10 cellular contexts compared by ENCODE assay signal in genomic region chr11:66003291-66003690, GRCh38. TPM values are rescaled to one million over a fixed set of nuclear protein-coding genes. Genes with fewer than 3 reads are reported as not detected.
DNase-seq lines count a peak whose midpoint lies in the region; ATAC-seq, FAIRE-seq and TF ChIP-seq lines count a peak whose summit lies in the region.
"Had no signal": no experiment of that assay in that cellular context is flagged by ENCODE, and none has a peak within 500 bp of the region (broad histone marks: within the 10 kb centered on the region; RNA-seq: fewer than 3 reads in every experiment).

No MANE protein-coding gene starts in this region.

- H3K27me3 Mint-ChIP-seq in activated T-cell treated with anti-CD3 and anti-CD28 coated beads, Interleukin-2, amount 50 U/mL, for 4 hours (ENCODE audit: low read depth): no peaks in the 10 kb centered on the region

- H3K27ac ChIP-seq in HepG2 (ENCODE audit: extremely low read length, insufficient read depth, low read length) (peak overlapping the region; percentile 94), thyroid gland (peak overlapping the region in 2 of 3 donors; percentile 89 to 91)

- TF ChIP-seq POLR2A in HepG2 (IDR thresholded peaks at IDR 0.05; ENCODE audit: insufficient read depth in 1 of 2, low read depth in 2 of 2, low read length in 2 of 2) (no peak), thyroid gland (IDR thresholded peaks at IDR 0.05) (no peak)

- H3K27me3 ChIP-seq in adipocyte (replicated peaks; ENCODE audit: control insufficient read depth, insufficient read depth, low read length): no peaks in the 10 kb centered on the region
- no peaks in the 10 kb centered on the region; a peak in 2 of 5 replicates for H3K27me3 ChIP-seq in HepG2 (ENCODE audit: control insufficient read depth in 1 of 2, insufficient read depth in 2 of 2, low read length in 2 of 2)
- H3K27me3 ChIP-seq in thyroid gland: no peaks in the 10 kb centered on the region

- peaks cover 23% of the 10 kb centered on the region for H3K4me1 Mint-ChIP-seq in activated T-cell treated with anti-CD3 and anti-CD28 coated beads, Interleukin-2, amount 50 U/mL, for 4 hours (ENCODE audit: low read depth)

- no peaks in the 10 kb centered on the region for H3K9me3 Mint-ChIP-seq in activated T-cell treated with anti-CD3 and anti-CD28 coated beads, Interleukin-2, amount 50 U/mL, for 4 hours

- peaks cover 21% of the 10 kb centered on the region for H3K36me3 Mint-ChIP-seq in activated T-cell treated with anti-CD3 and anti-CD28 coated beads, Interleukin-2, amount 50 U/mL, for 4 hours (ENCODE audit: insufficient read depth)

- H3K36me3 ChIP-seq in adipocyte (ENCODE audit: control insufficient read depth, insufficient read depth, low read length, severe bottlenecking) (peaks cover 37% of the 10 kb centered on the region), HepG2 (replicated peaks in 1 of 2; ENCODE audit: control insufficient read depth in 1 of 2, insufficient read depth in 2 of 2, low read length in 2 of 2) (peaks cover 15 to 28% of the 10 kb centered on the region in 2 experiments), thyroid gland (peaks cover 28 to 32% of the 10 kb centered on the region in 2 donors)

- H3K4me3 Mint-ChIP-seq in activated T-cell treated with anti-CD3 and anti-CD28 coated beads, Interleukin-2, amount 50 U/mL, for 4 hours: peak overlapping the region; percentile 97

- H3K9me3 ChIP-seq in adipocyte (ENCODE audit: control insufficient read depth, low read length) (no peaks in the 10 kb centered on the region), HepG2 (ENCODE audit: low read length) (no peaks in the 10 kb centered on the region), thyroid gland (no peaks in the 10 kb centered on the region)

- CTCF ChIA-PET in HepG2 (lab: Yijun Ruan, JAX; ENCODE audit: low intra/inter-chr PET ratio, low total read pairs): interaction anchor here (1.5 kb wide), 1 partner anchor 14 kb away, joined by 4 read pairs; no protein-coding TSS in a partner anchor

- peak overlapping the region; percentile 99 for H3K4me3 ChIP-seq in adipocyte (ENCODE audit: low read length)
- H3K4me3 ChIP-seq in HepG2 (replicated peaks in 1 of 3; ENCODE audit: insufficient read depth in 1 of 3, low read depth in 2 of 3, low read length in 3 of 3): peak overlapping the region; percentile 81 to 92 (median 88)
- peak overlapping the region in 1 of 3 donors; percentile 61 for H3K4me3 ChIP-seq in thyroid gland (replicated peaks in 1 of 3)

- no peak overlapping the region for H2AFZ ChIP-seq in HepG2 (ENCODE audit: low read length)

- peak overlapping the region; percentile 89 for H3K4me2 ChIP-seq in HepG2 (ENCODE audit: low read depth, low read length)

- DNase-seq in activated T-cell treated with anti-CD3 and anti-CD28 coated beads, Interleukin-2, amount 50 U/mL, for 4 hours: no peak
- DNase-seq in activated T-cell treated with anti-CD3 and anti-CD28 coated beads for 4 hours (no peak), adipocyte (ENCODE audit: low read depth) (no peak), HepG2 (ENCODE audit: low spot score) (no peak), thyroid gland (no peak), OCI-M1 (lab: John Stamatoyannopoulos, UW) (no peak), omental fat pad (ENCODE audit: low spot score) (no peak)
- DNase-seq: KBM-7 had no signal

- no peak for TF ChIP-seq RAD21 in HepG2 (CRISPR knock-in tag; IDR thresholded peaks at IDR 0.05)

- TF ChIP-seq EP300 in HepG2 (IDR thresholded peaks at IDR 0.05; ENCODE audit: low read depth in 2 of 2, low read length in 2 of 2): no peak
- TF ChIP-seq EP300 in HepG2 (CRISPR knock-in tag; IDR thresholded peaks at IDR 0.05; ENCODE audit: borderline replicate concordance): no peak

- POLR2A ChIA-PET in HepG2 (lab: Yijun Ruan, JAX): interaction anchor here (0.8 to 1.8 kb wide), 10 partner anchors 18 to 309 kb away, joined by 3 to 16 read pairs (median 5); partner anchors contain the start of genes CATSPER1, CCDC85B, FIBP and KAT5

- ATAC-seq in activated T-cell treated with anti-CD3 and anti-CD28 coated beads, Interleukin-2, amount 50 U/mL, for 4 hours: no peak
- ATAC-seq in HepG2: no peak
- no peak for ATAC-seq in HG03432 (IDR thresholded peaks at IDR 0.05; ENCODE audit: unreplicated experiment)
- no peak for ATAC-seq in omental fat pad (ENCODE audit: low FRiP score)

- peaks cover 33% of the 10 kb centered on the region for H3K79me2 ChIP-seq in HepG2 (ENCODE audit: insufficient read depth, low read length)

- 80% methylated on average over 5 of the region's 6 CpGs for WGBS in HepG2 (ENCODE audit: low lambda C conversion rate)
- 76 to 79% methylated on average over 6 of the region's 6 CpGs for WGBS in thyroid gland, 2 donors

- peaks cover 14% of the 10 kb centered on the region for H3K4me1 ChIP-seq in adipocyte (ENCODE audit: control insufficient read depth, insufficient read depth, low read length)
- H3K4me1 ChIP-seq in HepG2 (ENCODE audit: insufficient read depth, low read length): peaks cover 44% of the 10 kb centered on the region
- peaks cover 9 to 18% of the 10 kb centered on the region in 2 donors for H3K4me1 ChIP-seq in thyroid gland

- no TSS peak for BruUV-seq in HepG2 (replicated peaks; lab: Mats Ljungman, UMichigan)

- H3K9ac ChIP-seq in adipocyte (ENCODE audit: low read length): peak overlapping the region; percentile 99
- peak overlapping the region; percentile 92 for H3K9ac ChIP-seq in HepG2 (ENCODE audit: insufficient read depth, low read depth, low read length)

- no peaks in the 10 kb centered on the region for H4K20me1 ChIP-seq in HepG2 (ENCODE audit: insufficient read depth, low read length)

- intact Hi-C loops in HepG2 (cut with micrococcal nuclease; ENCODE audit: unreplicated experiment) (no loop called here), thyroid gland (cut with DNase I) (no loop called here)

- in situ Hi-C loops in HepG2 (cut with HindIII; ENCODE audit: extremely low pct_ligation_motif_present, low pct_unique_long_range_greater_than_20kb): no loop called here

- TF ChIP-seq CTCF in HepG2 (CRISPR knock-in tag; IDR thresholded peaks at IDR 0.05): no peak
- no peak for TF ChIP-seq CTCF in thyroid gland (IDR thresholded peaks at IDR 0.05)
- no peak for TF ChIP-seq CTCF in omental fat pad (IDR thresholded peaks at IDR 0.05)

- no peak for FAIRE-seq in HepG2 (lab: Jason Lieb, UNC)

RNA-seq across cellular contexts. Expression of gene BANF1, which starts 1.0 kb away (rescaled TPM):
- 100 to 1,000 TPM; 286 to 337 (median 326) TPM for total RNA-seq in activated T-cell treated with anti-CD3 and anti-CD28 coated beads, Interleukin-2, amount 50 U/mL, for 4 hours
- total RNA-seq in HepG2 (2016; rRNA removed; fragmentation: Illumina TruSeq; extraction: Trizol) (40.5 and 45.9 TPM in 2 replicates), thyroid gland (10 to 100 TPM; 66.9 to 86.7 (median 78.3) TPM), omental fat pad (10 to 100 TPM; 24.6 to 40.8 (median 33.0) TPM)
- total RNA-seq in HepG2 (2016; cell fraction: cytosol; rRNA removed; fragmentation: Illumina TruSeq; extraction: Trizol; ENCODE audit: low read depth): 24.1 and 29.2 TPM in 2 replicates
- total RNA-seq in HepG2 (2016; cell fraction: insoluble cytoplasmic fraction; rRNA removed; fragmentation: Illumina TruSeq; extraction: Trizol): 42.5 and 45.7 TPM in 2 replicates
- 21.9 and 24.3 TPM in 2 replicates for total RNA-seq in HepG2 (2016; cell fraction: membrane; rRNA removed; fragmentation: Illumina TruSeq; extraction: Trizol)
- 17.5 and 24.3 TPM in 2 replicates for total RNA-seq in HepG2 (2016; cell fraction: nucleus; rRNA removed; fragmentation: Illumina TruSeq; extraction: Trizol)
- polyA plus RNA-seq in HepG2 (2011; rRNA removed): 75.9 and 86.5 TPM in 2 replicates
- polyA plus RNA-seq in HepG2 (2011; cell fraction: cytosol; rRNA removed): 96.6 and 104 TPM in 2 replicates
- 34.4 and 41.3 TPM in 2 replicates for polyA plus RNA-seq in HepG2 (2011; cell fraction: nucleus; rRNA removed)
- 102 and 132 TPM in 2 replicates for polyA plus RNA-seq in HepG2 (2012)
- 115 and 123 TPM in 2 replicates for polyA plus RNA-seq in HepG2 (2016; cell fraction: cytosol; fragmentation: Illumina TruSeq; extraction: Trizol; ENCODE audit: low read depth)
- 264 and 272 TPM in 2 replicates for polyA plus RNA-seq in HepG2 (2016; cell fraction: insoluble cytoplasmic fraction; fragmentation: Illumina TruSeq; extraction: Trizol; ENCODE audit: low read depth)
- 102 and 111 TPM in 2 replicates for polyA plus RNA-seq in HepG2 (2016; cell fraction: membrane; fragmentation: Illumina TruSeq; extraction: Trizol; ENCODE audit: low read depth)
- 126 and 133 TPM in 2 replicates for polyA plus RNA-seq in HepG2 (2016; cell fraction: nucleus; fragmentation: Illumina TruSeq; extraction: Trizol; ENCODE audit: insufficient read depth, low read depth)
- 57.6 and 195 TPM in 2 replicates for polyA minus RNA-seq in HepG2 (2011; rRNA and poly(A)+ RNA removed; ENCODE audit: low replicate concordance)
- 20.0 and 34.2 TPM in 2 replicates for polyA minus RNA-seq in HepG2 (2011; cell fraction: cytosol; rRNA and poly(A)+ RNA removed)
- 23.4 and 30.2 TPM in 2 replicates for polyA minus RNA-seq in HepG2 (2011; cell fraction: nucleus; rRNA and poly(A)+ RNA removed)

RNA-seq across cellular contexts. Expression of gene EIF1AD, which starts 1.3 kb away (rescaled TPM):
- total RNA-seq in activated T-cell treated with anti-CD3 and anti-CD28 coated beads, Interleukin-2, amount 50 U/mL, for 4 hours: 10 to 100 TPM; 71.4 to 76.9 (median 76.0) TPM
- total RNA-seq in HepG2 (2016; rRNA removed; fragmentation: Illumina TruSeq; extraction: Trizol): 30.8 and 45.9 TPM in 2 replicates
- total RNA-seq in HepG2 (2016; cell fraction: cytosol; rRNA removed; fragmentation: Illumina TruSeq; extraction: Trizol; ENCODE audit: low read depth): 6.9 and 8.1 TPM in 2 replicates
- 31.8 and 45.0 TPM in 2 replicates for total RNA-seq in HepG2 (2016; cell fraction: insoluble cytoplasmic fraction; rRNA removed; fragmentation: Illumina TruSeq; extraction: Trizol)
- 15.6 and 16.4 TPM in 2 replicates for total RNA-seq in HepG2 (2016; cell fraction: membrane; rRNA removed; fragmentation: Illumina TruSeq; extraction: Trizol)
- 25.8 TPM in 2 replicates for total RNA-seq in HepG2 (2016; cell fraction: nucleus; rRNA removed; fragmentation: Illumina TruSeq; extraction: Trizol)
- polyA plus RNA-seq in HepG2 (2011; rRNA removed): 18.2 and 24.0 TPM in 2 replicates
- 22.4 and 22.6 TPM in 2 replicates for polyA plus RNA-seq in HepG2 (2011; cell fraction: cytosol; rRNA removed)
- polyA plus RNA-seq in HepG2 (2011; cell fraction: nucleus; rRNA removed): 15.8 and 23.5 TPM in 2 replicates
- polyA plus RNA-seq in HepG2 (2012): 15.2 and 20.1 TPM in 2 replicates
- polyA plus RNA-seq in HepG2 (2016; cell fraction: cytosol; fragmentation: Illumina TruSeq; extraction: Trizol; ENCODE audit: low read depth): 2.1 and 2.9 TPM in 2 replicates
- 33.3 and 34.6 TPM in 2 replicates for polyA plus RNA-seq in HepG2 (2016; cell fraction: insoluble cytoplasmic fraction; fragmentation: Illumina TruSeq; extraction: Trizol; ENCODE audit: low read depth)
- polyA plus RNA-seq in HepG2 (2016; cell fraction: membrane; fragmentation: Illumina TruSeq; extraction: Trizol; ENCODE audit: low read depth): 7.7 and 8.3 TPM in 2 replicates
- polyA plus RNA-seq in HepG2 (2016; cell fraction: nucleus; fragmentation: Illumina TruSeq; extraction: Trizol; ENCODE audit: insufficient read depth, low read depth): 31.4 and 35.8 TPM in 2 replicates
- polyA minus RNA-seq in HepG2 (2011; rRNA and poly(A)+ RNA removed; ENCODE audit: low replicate concordance): 41.6 and 67.3 TPM in 2 replicates
- polyA minus RNA-seq in HepG2 (2011; cell fraction: cytosol; rRNA and poly(A)+ RNA removed): 10.7 and 14.6 TPM in 2 replicates
- 14.3 and 20.4 TPM in 2 replicates for polyA minus RNA-seq in HepG2 (2011; cell fraction: nucleus; rRNA and poly(A)+ RNA removed)
- 10 to 100 TPM; 25.3 to 39.4 (median 28.3) TPM for total RNA-seq in thyroid gland
- 10 to 100 TPM; 24.6 to 58.2 (median 28.8) TPM for total RNA-seq in omental fat pad

RNA-seq across cellular contexts. Expression of gene CST6, which starts 8.5 kb away (rescaled TPM):
- total RNA-seq in activated T-cell treated with anti-CD3 and anti-CD28 coated beads, Interleukin-2, amount 50 U/mL, for 4 hours: 1 to 10 TPM in 1 of 3 donors, under 1 TPM in 2; 0.38 to 1.0 (median 0.45) TPM
- total RNA-seq in HepG2 (2016; rRNA removed; fragmentation: Illumina TruSeq; extraction: Trizol) (not detected in 2 replicates), thyroid gland (10 to 100 TPM in 3 of 4 donors, 1 to 10 TPM in 1; 7.1 to 53.1 (median 30.6) TPM), omental fat pad (1 to 10 TPM in 2 of 4 donors, not detected in 2; 1.6 to 6.2 TPM)
- total RNA-seq in HepG2 (2016; cell fraction: cytosol; rRNA removed; fragmentation: Illumina TruSeq; extraction: Trizol; ENCODE audit: low read depth): not detected in 2 replicates
- not detected in 2 replicates for total RNA-seq in HepG2 (2016; cell fraction: insoluble cytoplasmic fraction; rRNA removed; fragmentation: Illumina TruSeq; extraction: Trizol)
- total RNA-seq in HepG2 (2016; cell fraction: membrane; rRNA removed; fragmentation: Illumina TruSeq; extraction: Trizol): not detected in 2 replicates
- not detected in 2 replicates for total RNA-seq in HepG2 (2016; cell fraction: nucleus; rRNA removed; fragmentation: Illumina TruSeq; extraction: Trizol)
- not detected in 2 replicates for polyA plus RNA-seq in HepG2 (2011; rRNA removed)
- polyA plus RNA-seq in HepG2 (2011; cell fraction: cytosol; rRNA removed): not detected in 2 replicates
- polyA plus RNA-seq in HepG2 (2011; cell fraction: nucleus; rRNA removed): not detected in 2 replicates
- not detected in 2 replicates for polyA plus RNA-seq in HepG2 (2012)
- polyA plus RNA-seq in HepG2 (2016; cell fraction: cytosol; fragmentation: Illumina TruSeq; extraction: Trizol; ENCODE audit: low read depth): not detected in 2 replicates
- polyA plus RNA-seq in HepG2 (2016; cell fraction: insoluble cytoplasmic fraction; fragmentation: Illumina TruSeq; extraction: Trizol; ENCODE audit: low read depth): not detected in 2 replicates
- not detected in 2 replicates for polyA plus RNA-seq in HepG2 (2016; cell fraction: membrane; fragmentation: Illumina TruSeq; extraction: Trizol; ENCODE audit: low read depth)
- polyA plus RNA-seq in HepG2 (2016; cell fraction: nucleus; fragmentation: Illumina TruSeq; extraction: Trizol; ENCODE audit: insufficient read depth, low read depth): not detected in 2 replicates
- polyA minus RNA-seq in HepG2 (2011; rRNA and poly(A)+ RNA removed; ENCODE audit: low replicate concordance): not detected in 2 replicates
- not detected in 2 replicates for polyA minus RNA-seq in HepG2 (2011; cell fraction: cytosol; rRNA and poly(A)+ RNA removed)
- not detected in 2 replicates for polyA minus RNA-seq in HepG2 (2011; cell fraction: nucleus; rRNA and poly(A)+ RNA removed)
- total RNA-seq: Daoy had no signal

RNA-seq across cellular contexts. Expression of gene CATSPER1, which starts 23.0 kb away (rescaled TPM):
- total RNA-seq in activated T-cell treated with anti-CD3 and anti-CD28 coated beads, Interleukin-2, amount 50 U/mL, for 4 hours: not detected
- total RNA-seq in HepG2 (2016; rRNA removed; fragmentation: Illumina TruSeq; extraction: Trizol): not detected in 2 replicates
- total RNA-seq in HepG2 (2016; cell fraction: cytosol; rRNA removed; fragmentation: Illumina TruSeq; extraction: Trizol; ENCODE audit: low read depth): not detected in 2 replicates
- not detected in 2 replicates for total RNA-seq in HepG2 (2016; cell fraction: insoluble cytoplasmic fraction; rRNA removed; fragmentation: Illumina TruSeq; extraction: Trizol)
- total RNA-seq in HepG2 (2016; cell fraction: membrane; rRNA removed; fragmentation: Illumina TruSeq; extraction: Trizol): not detected in 2 replicates
- not detected in 2 replicates for total RNA-seq in HepG2 (2016; cell fraction: nucleus; rRNA removed; fragmentation: Illumina TruSeq; extraction: Trizol)
- polyA plus RNA-seq in HepG2 (2011; rRNA removed): 0.04 and 0.17 TPM in 2 replicates
- 0.07 and 0.17 TPM in 2 replicates for polyA plus RNA-seq in HepG2 (2011; cell fraction: cytosol; rRNA removed)
- polyA plus RNA-seq in HepG2 (2011; cell fraction: nucleus; rRNA removed): 0.19 TPM in 1 of 2 replicates, not detected in the other
- 0.09 TPM in 1 of 2 replicates, not detected in the other for polyA plus RNA-seq in HepG2 (2012)
- polyA plus RNA-seq in HepG2 (2016; cell fraction: cytosol; fragmentation: Illumina TruSeq; extraction: Trizol; ENCODE audit: low read depth): 0.07 TPM in 1 of 2 replicates, not detected in the other
- not detected in 2 replicates for polyA plus RNA-seq in HepG2 (2016; cell fraction: insoluble cytoplasmic fraction; fragmentation: Illumina TruSeq; extraction: Trizol; ENCODE audit: low read depth)
- polyA plus RNA-seq in HepG2 (2016; cell fraction: membrane; fragmentation: Illumina TruSeq; extraction: Trizol; ENCODE audit: low read depth): not detected in 2 replicates
- not detected in 2 replicates for polyA plus RNA-seq in HepG2 (2016; cell fraction: nucleus; fragmentation: Illumina TruSeq; extraction: Trizol; ENCODE audit: insufficient read depth, low read depth)
- 3.1 TPM in 1 of 2 replicates, not detected in the other for polyA minus RNA-seq in HepG2 (2011; rRNA and poly(A)+ RNA removed; ENCODE audit: low replicate concordance)
- polyA minus RNA-seq in HepG2 (2011; cell fraction: cytosol; rRNA and poly(A)+ RNA removed): not detected in 2 replicates
- polyA minus RNA-seq in HepG2 (2011; cell fraction: nucleus; rRNA and poly(A)+ RNA removed): not detected in 2 replicates
- not detected for total RNA-seq in thyroid gland
- total RNA-seq in omental fat pad: under 1 TPM in 2 of 4 donors, not detected in 2; 0.24 to 0.69 TPM

RNA-seq across cellular contexts. Expression of gene SART1, which starts 41.8 kb away (rescaled TPM):
- total RNA-seq in activated T-cell treated with anti-CD3 and anti-CD28 coated beads, Interleukin-2, amount 50 U/mL, for 4 hours: 100 to 1,000 TPM in 2 of 3 donors, 10 to 100 TPM in 1; 90.8 to 105 (median 100) TPM
- total RNA-seq in HepG2 (2016; rRNA removed; fragmentation: Illumina TruSeq; extraction: Trizol): 18.1 and 22.5 TPM in 2 replicates
- total RNA-seq in HepG2 (2016; cell fraction: cytosol; rRNA removed; fragmentation: Illumina TruSeq; extraction: Trizol; ENCODE audit: low read depth): 9.9 and 12.6 TPM in 2 replicates
- 12.3 and 22.5 TPM in 2 replicates for total RNA-seq in HepG2 (2016; cell fraction: insoluble cytoplasmic fraction; rRNA removed; fragmentation: Illumina TruSeq; extraction: Trizol)
- total RNA-seq in HepG2 (2016; cell fraction: membrane; rRNA removed; fragmentation: Illumina TruSeq; extraction: Trizol): 9.7 and 12.2 TPM in 2 replicates
- 15.9 and 17.5 TPM in 2 replicates for total RNA-seq in HepG2 (2016; cell fraction: nucleus; rRNA removed; fragmentation: Illumina TruSeq; extraction: Trizol)
- 11.3 and 13.1 TPM in 2 replicates for polyA plus RNA-seq in HepG2 (2011; rRNA removed)
- polyA plus RNA-seq in HepG2 (2011; cell fraction: cytosol; rRNA removed): 7.2 and 7.5 TPM in 2 replicates
- polyA plus RNA-seq in HepG2 (2011; cell fraction: nucleus; rRNA removed): 32.9 and 42.8 TPM in 2 replicates
- 17.3 and 24.6 TPM in 2 replicates for polyA plus RNA-seq in HepG2 (2012)
- polyA plus RNA-seq in HepG2 (2016; cell fraction: cytosol; fragmentation: Illumina TruSeq; extraction: Trizol; ENCODE audit: low read depth): 8.9 and 10.6 TPM in 2 replicates
- 26.7 and 35.4 TPM in 2 replicates for polyA plus RNA-seq in HepG2 (2016; cell fraction: insoluble cytoplasmic fraction; fragmentation: Illumina TruSeq; extraction: Trizol; ENCODE audit: low read depth)
- 9.0 and 11.4 TPM in 2 replicates for polyA plus RNA-seq in HepG2 (2016; cell fraction: membrane; fragmentation: Illumina TruSeq; extraction: Trizol; ENCODE audit: low read depth)
- 48.2 and 61.5 TPM in 2 replicates for polyA plus RNA-seq in HepG2 (2016; cell fraction: nucleus; fragmentation: Illumina TruSeq; extraction: Trizol; ENCODE audit: insufficient read depth, low read depth)
- polyA minus RNA-seq in HepG2 (2011; rRNA and poly(A)+ RNA removed; ENCODE audit: low replicate concordance): 11.0 and 12.8 TPM in 2 replicates
- 8.1 and 11.4 TPM in 2 replicates for polyA minus RNA-seq in HepG2 (2011; cell fraction: cytosol; rRNA and poly(A)+ RNA removed)
- 9.7 and 11.7 TPM in 2 replicates for polyA minus RNA-seq in HepG2 (2011; cell fraction: nucleus; rRNA and poly(A)+ RNA removed)
- 10 to 100 TPM; 22.2 to 46.1 (median 24.2) TPM for total RNA-seq in thyroid gland
- total RNA-seq in omental fat pad: 10 to 100 TPM; 22.5 to 62.4 (median 47.1) TPM
